Comparison of ENCODE assay signal across 8 cellular contexts in the genomic region with DNA sequence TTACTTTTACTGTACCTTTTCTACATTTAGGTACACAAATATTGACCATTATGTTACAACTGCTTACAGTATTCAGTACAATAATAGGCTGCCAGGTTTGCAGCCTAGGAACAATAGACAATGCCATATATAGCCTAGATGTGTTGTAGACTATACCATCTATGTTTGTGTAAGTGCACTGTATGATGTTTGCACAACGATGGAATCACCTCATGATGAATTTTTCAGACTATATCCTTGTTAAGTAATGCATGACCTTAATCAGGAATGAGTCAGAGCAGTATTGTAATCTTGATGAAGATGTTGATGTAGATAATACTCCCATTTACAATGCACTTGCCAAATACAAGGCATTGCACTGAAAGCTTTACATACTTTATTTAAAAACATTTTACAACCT. TPM values are rescaled to one million over a fixed set of nuclear protein-coding genes. Genes with fewer than 3 reads are reported as not detected.
DNase-seq lines count a peak whose midpoint lies in the region; ATAC-seq and TF ChIP-seq lines count a peak whose summit lies in the region.
"Not testable (repeated sequence)": the region's sequence is repeated elsewhere in the genome, so short reads cannot be mapped to it uniquely, and the experiment has no call there.

No MANE protein-coding gene starts in this region.

- DNase-seq in GM23248 (peak; percentile 12), LoVo (ENCODE audit: low spot score) (peak; percentile 2), Panc1 (ENCODE audit: low read depth, low spot score) (peak; percentile 1), mammary epithelial cell (peak; percentile 40), epithelial cell of prostate (ENCODE audit: low read depth, low spot score) (peak; percentile 12), foreskin keratinocyte (peak in 1 of 2 donors; percentile 20), mucosa of descending colon (peak in 1 of 3 donors; percentile 23)

- in situ Hi-C loops in GM23248 (cut with MboI); Panc1 (cut with HindIII; ENCODE audit: low pct_unique_long_range_greater_than_20kb, low sequenced_read_pairs); mammary epithelial cell (cut with MboI; ENCODE audit: low sequenced_read_pairs in 2 of 2): not testable (repeated sequence)

- peak; percentile 87 for ATAC-seq in Panc1
- peak; percentile 61 for ATAC-seq in foreskin keratinocyte
- peak; percentile 98 for ATAC-seq in mucosa of descending colon

- H3K27me3 ChIP-seq in GM23248 (replicated peaks; ENCODE audit: insufficient read depth); Panc1 (ENCODE audit: control insufficient read depth, insufficient read depth, low read length); mammary epithelial cell (ENCODE audit: insufficient read depth, low read length); foreskin keratinocyte: not testable (repeated sequence)

- not testable (repeated sequence) for H3K79me2 ChIP-seq in GM23248 (ENCODE audit: insufficient read depth); mammary epithelial cell (ENCODE audit: insufficient read depth, low read length)

- POLR2A ChIA-PET in Panc1 (lab: Charles Lee) = not testable (repeated sequence)

- dilution Hi-C loops in mammary epithelial cell (cut with HindIII; ENCODE audit: low sequenced_read_pairs) = not testable (repeated sequence)

- TF ChIP-seq CTCF in 22Rv1 (IDR thresholded peaks at IDR 0.05); Panc1 (IDR thresholded peaks at IDR 0.05); mammary epithelial cell (conservative IDR thresholded peaks at IDR 0.05 in 1 of 2, IDR thresholded peaks at IDR 0.05 in 1 of 2; ENCODE audit: extremely low read depth in 1 of 2, insufficient read depth in 1 of 2, low read depth in 1 of 2, low read length in 2 of 2); foreskin keratinocyte (conservative IDR thresholded peaks at IDR 0.05); mucosa of descending colon (IDR thresholded peaks at IDR 0.05): not testable (repeated sequence)

- not testable (repeated sequence) for H2AFZ ChIP-seq in GM23248; mammary epithelial cell (ENCODE audit: low read depth, low read length)

- intact Hi-C loops in Panc1 (cut with micrococcal nuclease; ENCODE audit: unreplicated experiment); mammary epithelial cell (cut with micrococcal nuclease); mucosa of descending colon (cut with DNase I, micrococcal nuclease): not testable (repeated sequence)

- not testable (repeated sequence) for H4K20me1 ChIP-seq in GM23248 (ENCODE audit: insufficient read depth); mammary epithelial cell (ENCODE audit: insufficient read depth, low read length)

- H3K27ac ChIP-seq in 22Rv1 = peak overlapping the region; percentile 63
- H3K27ac ChIP-seq in GM23248; Panc1 (ENCODE audit: low read length); mammary epithelial cell (ENCODE audit: insufficient read depth, low read depth, low read length); epithelial cell of prostate; foreskin keratinocyte: not testable (repeated sequence)

- H3K9ac ChIP-seq in GM23248; mammary epithelial cell (ENCODE audit: insufficient read depth, low read length): not testable (repeated sequence)

- H3K9me2 ChIP-seq in GM23248 (ENCODE audit: insufficient read depth) = not testable (repeated sequence)

- H3K4me2 ChIP-seq in GM23248 (ENCODE audit: unreplicated experiment); mammary epithelial cell (ENCODE audit: insufficient read depth, low read depth, low read length): not testable (repeated sequence)

- not testable (repeated sequence) for H3F3A ChIP-seq in GM23248 (ENCODE audit: insufficient read depth)

- CTCF ChIA-PET in Panc1 (lab: Charles Lee); mammary epithelial cell (lab: Charles Lee; ENCODE audit: low non-redundant PET): not testable (repeated sequence)

- BruUV-seq in Panc1 (replicated peaks; lab: Mats Ljungman, UMichigan); mammary epithelial cell (replicated peaks; lab: Mats Ljungman, UMichigan): not testable (repeated sequence)

- H3K36me3 ChIP-seq in GM23248 (ENCODE audit: low read depth); Panc1 (ENCODE audit: control insufficient read depth, insufficient read depth, low read length); mammary epithelial cell (ENCODE audit: insufficient read depth, low read length); mucosa of descending colon (ENCODE audit: low read depth): not testable (repeated sequence)

- H3K4me1 ChIP-seq in GM23248 (ENCODE audit: insufficient read depth); Panc1 (ENCODE audit: control insufficient read depth, insufficient read depth, low read length); mammary epithelial cell (ENCODE audit: insufficient read depth, low read length); foreskin keratinocyte; mucosa of descending colon (ENCODE audit: low read depth): not testable (repeated sequence)

- not testable (repeated sequence) for H3K9me3 ChIP-seq in GM23248 (ENCODE audit: low read depth); Panc1 (ENCODE audit: control insufficient read depth, insufficient read depth, low read depth, low read length); mammary epithelial cell (replicated peaks; ENCODE audit: insufficient read depth, low read length); mucosa of descending colon

- H3K4me3 ChIP-seq in GM23248; Panc1 (ENCODE audit: low read depth in 2 of 2, low read length in 2 of 2); mammary epithelial cell (replicated peaks in 1 of 3; ENCODE audit: insufficient read depth in 1 of 3, low read depth in 2 of 3, low read length in 3 of 3); mucosa of descending colon: not testable (repeated sequence)

- 74 to 75% methylated on average over 1 of the region's 1 CpG for WGBS in GM23248 (ENCODE audit: low coverage in 1 of 2, low lambda C conversion rate in 2 of 2, missing lambda C conversion rate in 2 of 2), 2 experiments
- WGBS in mammary epithelial cell (ENCODE audit: low coverage, missing lambda C conversion rate) = 64% methylated on average over 1 of the region's 1 CpG

RNA-seq across cellular contexts. Expression of gene NUTM2B, which starts 23.6 kb away (rescaled TPM):
- 0.76 TPM in 1 of 2 replicates, not detected in the other for total RNA-seq in GM23248 (2014; rRNA removed; shearing (Covaris generic))
- polyA plus RNA-seq in GM23248 (2016; fragmentation: Nextera tagmentation; extraction: Ambion mirVana) (not detected in 2 replicates), mammary epithelial cell (0.52 TPM), foreskin keratinocyte (0.55 and 0.79 TPM in 2 replicates)
- total RNA-seq in Panc1 (2021; ENCODE audit: unreplicated experiment) (0.31 TPM), mammary epithelial cell (under 1 TPM; 0.47 to 0.50 TPM), foreskin keratinocyte (0.68 and 0.81 TPM in 2 replicates), mucosa of descending colon (1 to 10 TPM in 2 of 3 donors, under 1 TPM in 1; 0.87 to 2.8 (median 1.0) TPM)
- polyA plus RNA-seq in Panc1 (2012; ENCODE audit: insufficient read length) = 0.74 TPM
- polyA minus RNA-seq in mammary epithelial cell = 0.57 TPM
